ENCODE assay signal across 8 cellular contexts in the genomic region with DNA sequence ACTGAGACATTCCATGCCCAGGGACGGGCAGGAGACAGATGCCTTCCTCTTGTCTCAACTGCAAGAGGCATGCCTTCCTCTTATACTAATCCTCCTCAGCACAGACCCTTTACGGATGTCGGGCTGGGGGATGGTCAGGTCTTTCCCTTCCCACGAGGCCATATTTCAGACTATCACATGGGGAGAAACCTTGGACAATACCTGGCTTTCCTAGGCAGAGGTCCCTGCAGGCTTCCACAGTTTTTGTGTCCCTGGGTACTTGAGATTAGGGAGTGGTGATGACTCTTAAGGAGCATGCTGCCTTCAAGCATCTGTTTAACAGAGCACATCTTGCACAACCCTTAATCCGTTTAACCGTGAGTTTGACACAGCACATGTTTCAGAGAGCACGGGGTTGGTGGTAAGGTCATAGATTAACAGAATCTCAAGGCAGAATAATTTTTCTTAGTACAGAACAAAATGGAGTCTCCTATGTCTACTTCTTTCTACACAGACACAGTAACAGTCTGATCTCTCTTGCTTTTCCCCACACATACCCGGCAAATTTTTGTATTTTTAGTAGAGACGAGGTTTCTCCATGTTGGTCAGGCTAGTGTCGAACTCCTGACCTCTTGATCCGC. TPM values are rescaled to one million over a fixed set of nuclear protein-coding genes. Genes with fewer than 3 reads are reported as not detected.
DNase-seq lines count a peak whose midpoint lies in the region; ATAC-seq, FAIRE-seq and TF ChIP-seq lines count a peak whose summit lies in the region.
"Not testable (repeated sequence)": the region's sequence is repeated elsewhere in the genome, so short reads cannot be mapped to it uniquely, and the experiment has no call there.

No MANE protein-coding gene starts in this region.

- H3K9me2 ChIP-seq in GM23338 (ENCODE audit: insufficient read depth); SK-N-SH; hepatocyte (replicated peaks; ENCODE audit: insufficient read depth): not testable (repeated sequence)

- H4K20me1 ChIP-seq in GM23338 (replicated peaks; ENCODE audit: insufficient read depth) = not testable (repeated sequence)
- peaks cover 59% of the 10 kb centered on the region for H4K20me1 ChIP-seq in SK-N-SH (ENCODE audit: insufficient read depth)
- H4K20me1 ChIP-seq in hepatocyte (ENCODE audit: insufficient read depth, poor library complexity, severe bottlenecking) = peaks cover 45% of the 10 kb centered on the region

- not testable (repeated sequence) for H3K9me3 ChIP-seq in SK-N-SH; hepatocyte (ENCODE audit: low read depth); trophoblast cell (ENCODE audit: insufficient read depth, low read depth, low read length)

- H3K4me1 Mint-ChIP-seq in GM23338 = peaks cover 31% of the 10 kb centered on the region
- peaks cover 52% of the 10 kb centered on the region for H3K4me1 Mint-ChIP-seq in activated T-cell treated with anti-CD3 and anti-CD28 coated beads, Interleukin-2, amount 50 U/mL, for 24 hours (ENCODE audit: low read depth)

- not testable (repeated sequence) for H2BK120ac ChIP-seq in trophoblast cell (ENCODE audit: insufficient read depth, low read length, poor library complexity)

- H3K27me3 ChIP-seq in GM23338 (ENCODE audit: insufficient read depth); SK-N-SH (ENCODE audit: insufficient read depth); bronchial epithelial cell (ENCODE audit: control insufficient read depth, insufficient read depth, low read length); hepatocyte; trophoblast cell (ENCODE audit: insufficient read depth, low read length): not testable (repeated sequence)

- H2BK12ac ChIP-seq in trophoblast cell (ENCODE audit: low read length) = not testable (repeated sequence)

- H3K36me3 ChIP-seq in GM23338 (ENCODE audit: insufficient read depth); SK-N-SH (replicated peaks in 1 of 2; ENCODE audit: control insufficient read depth in 1 of 2, insufficient read depth in 2 of 2, low read length in 1 of 2); bronchial epithelial cell (ENCODE audit: control insufficient read depth, insufficient read depth, low read length); hepatocyte (replicated peaks; ENCODE audit: insufficient read depth, low read depth); trophoblast cell (ENCODE audit: control insufficient read depth in 1 of 2, insufficient read depth in 2 of 2, low read length in 2 of 2): not testable (repeated sequence)

- H3K4me1 ChIP-seq in GM23338 (ENCODE audit: insufficient read depth); trophoblast cell (ENCODE audit: control insufficient read depth in 1 of 2, insufficient read depth in 2 of 2, low read length in 2 of 2): not testable (repeated sequence)
- H3K4me1 ChIP-seq in SK-N-SH (ENCODE audit: control insufficient read depth in 1 of 2, insufficient read depth in 2 of 2, low read depth in 1 of 2, low read length in 1 of 2) = peaks cover 19 to 29% of the 10 kb centered on the region in 2 experiments; a peak in 3 of 4 replicates
- peaks cover 30% of the 10 kb centered on the region for H3K4me1 ChIP-seq in hepatocyte (ENCODE audit: insufficient read depth)

- not testable (repeated sequence) for H3K9ac ChIP-seq in SK-N-SH; trophoblast cell (ENCODE audit: low read length)

- H3K36me3 Mint-ChIP-seq in GM23338 (ENCODE audit: low read depth) = not testable (repeated sequence)
- H3K36me3 Mint-ChIP-seq in activated T-cell treated with anti-CD3 and anti-CD28 coated beads, Interleukin-2, amount 50 U/mL, for 24 hours (ENCODE audit: low read depth) = peaks cover 30% of the 10 kb centered on the region

- POLR2A ChIA-PET in SK-N-SH (lab: Yijun Ruan, JAX) = not testable (repeated sequence)

- not testable (repeated sequence) for H2AFZ ChIP-seq in GM23338; SK-N-SH (ENCODE audit: low read depth); hepatocyte; trophoblast cell (ENCODE audit: insufficient read depth, low read length, poor library complexity)

- TF ChIP-seq CTCF in GM23338 (conservative IDR thresholded peaks at IDR 0.05; ENCODE audit: low read depth in 2 of 2); SK-N-SH (IDR thresholded peaks at IDR 0.05); bronchial epithelial cell (IDR thresholded peaks at IDR 0.05; ENCODE audit: insufficient read depth, low read length, severe bottlenecking); hepatocyte (IDR thresholded peaks at IDR 0.05; ENCODE audit: poor library complexity): not testable (repeated sequence)

- H2AK5ac ChIP-seq in trophoblast cell (ENCODE audit: low read length) = not testable (repeated sequence)

- H4K8ac ChIP-seq in trophoblast cell (ENCODE audit: low read depth, low read length) = not testable (repeated sequence)

- not testable (repeated sequence) for ATAC-seq in GM23338

- not testable (repeated sequence) for H3K4me3 ChIP-seq in GM23338; SK-N-SH (ENCODE audit: low read depth in 2 of 2, low read length in 1 of 2); bronchial epithelial cell (ENCODE audit: low read depth, low read length); hepatocyte; trophoblast cell (ENCODE audit: low read depth, low read length)

- H3K23ac ChIP-seq in trophoblast cell (ENCODE audit: low read length) = not testable (repeated sequence)

- not testable (repeated sequence) for H3K9me3 Mint-ChIP-seq in GM23338; activated T-cell treated with anti-CD3 and anti-CD28 coated beads, Interleukin-2, amount 50 U/mL, for 24 hours

- not testable (repeated sequence) for H3K14ac ChIP-seq in trophoblast cell (ENCODE audit: low read length)

- H3K4ac ChIP-seq in trophoblast cell (ENCODE audit: low read depth, low read length) = peak overlapping the region; percentile 69

- FAIRE-seq in bronchial epithelial cell (lab: Jason Lieb, UNC) = peak; percentile 62

- CTCF ChIA-PET in SK-N-SH (lab: Yijun Ruan, JAX) = interaction anchor here (1.4 kb wide), 1 partner anchor 278 kb away, joined by 3 read pairs; no protein-coding TSS in a partner anchor

- not testable (repeated sequence) for H3K18ac ChIP-seq in trophoblast cell (ENCODE audit: low read length)

- H3K79me2 ChIP-seq in GM23338 (replicated peaks; ENCODE audit: insufficient read depth) (peaks cover 61% of the 10 kb centered on the region), SK-N-SH (ENCODE audit: insufficient read depth) (peaks cover 68% of the 10 kb centered on the region), hepatocyte (peaks cover 58% of the 10 kb centered on the region)
- not testable (repeated sequence) for H3K79me2 ChIP-seq in trophoblast cell (ENCODE audit: control insufficient read depth, insufficient read depth, low read length, poor library complexity)

- H3K27ac ChIP-seq in GM23338 (ENCODE audit: low read depth); SK-N-SH (ENCODE audit: low read depth in 2 of 2, low read length in 1 of 2); trophoblast cell (ENCODE audit: low read depth, low read length): not testable (repeated sequence)
- peak overlapping the region; percentile 49 for H3K27ac ChIP-seq in hepatocyte

- not testable (repeated sequence) for H3K4me3 Mint-ChIP-seq in GM23338
- H3K4me3 Mint-ChIP-seq in activated T-cell treated with anti-CD3 and anti-CD28 coated beads, Interleukin-2, amount 50 U/mL, for 24 hours = peak overlapping the region; percentile 93

- H4K91ac ChIP-seq in trophoblast cell (ENCODE audit: low read depth, low read length) = not testable (repeated sequence)

- not testable (repeated sequence) for H3K4me2 ChIP-seq in GM23338; trophoblast cell (ENCODE audit: low read length)
- 0 out of 2 replicates have a peak overlapping the region, but pooled peaks have one; percentile 26 for H3K4me2 ChIP-seq in SK-N-SH
- H3K4me2 ChIP-seq in hepatocyte = peak overlapping the region; percentile 77

- not testable (repeated sequence) for H3K79me1 ChIP-seq in trophoblast cell (ENCODE audit: low read length)

- not testable (repeated sequence) for H3K27me3 Mint-ChIP-seq in GM23338 (ENCODE audit: insufficient read depth, low read depth, poor library complexity); activated T-cell treated with anti-CD3 and anti-CD28 coated beads, Interleukin-2, amount 50 U/mL, for 24 hours

- 71% methylated on average over 11 of the region's 11 CpGs for WGBS in SK-N-SH (ENCODE audit: low lambda C conversion rate)
- 57% methylated on average over 11 of the region's 11 CpGs for whole genome bisulfite sequencing in hepatocyte (ENCODE audit: low lambda C conversion rate, missing lambda C conversion rate)
- WGBS in trophoblast cell (ENCODE audit: extremely low coverage, insufficient coverage, insufficient read length) = no CpG with 5 or more reads among the region's 11 CpGs

- not testable (repeated sequence) for TF ChIP-seq RAD21 in SK-N-SH (IDR thresholded peaks at IDR 0.05; ENCODE audit: low read length)

- not testable (repeated sequence) for H4K12ac ChIP-seq in trophoblast cell (ENCODE audit: low read depth, low read length)

- DNase-seq in AML-193 (lab: John Stamatoyannopoulos, UW) (peak; percentile 36 to 48), NCI-H524 (lab: John Stamatoyannopoulos, UW) (peak; percentile 86 to 91), bronchial epithelial cell (ENCODE audit: low read depth) (peak; percentile 20), hepatocyte (ENCODE audit: low spot score) (peak; percentile 13), trophoblast cell (peak in 1 of 2 donors; percentile 17)
- DNase-seq in GM23338 (ENCODE audit: low spot score); SK-N-SH; activated T-cell treated with anti-CD3 and anti-CD28 coated beads, Interleukin-2, amount 50 U/mL, for 24 hours: not testable (repeated sequence)

- not testable (repeated sequence) for H3F3A ChIP-seq in GM23338 (replicated peaks; ENCODE audit: low read depth)
- peaks cover 30% of the 10 kb centered on the region for H3F3A ChIP-seq in SK-N-SH (replicated peaks; ENCODE audit: insufficient read depth)

- not testable (repeated sequence) for H2BK5ac ChIP-seq in trophoblast cell (ENCODE audit: low read depth, low read length, poor library complexity)

- not testable (repeated sequence) for TF ChIP-seq EP300 in SK-N-SH (IDR thresholded peaks at IDR 0.05; ENCODE audit: borderline replicate concordance in 1 of 2, low read depth in 1 of 2, low read length in 1 of 2)

- H3K27ac Mint-ChIP-seq in GM23338 = peak overlapping the region; percentile 70; the same call in 1 of the 2 replicates
- not testable (repeated sequence) for H3K27ac Mint-ChIP-seq in activated T-cell treated with anti-CD3 and anti-CD28 coated beads, Interleukin-2, amount 50 U/mL, for 24 hours

RNA-seq across cellular contexts. Expression of a gene that starts 2.2 kb away (rescaled TPM):
- total RNA-seq in GM23338 (2014; rRNA removed; shearing (Covaris generic)) = 53.1 and 56.5 TPM in 2 replicates
- polyA plus RNA-seq in GM23338 (2016; fragmentation: Nextera tagmentation; extraction: Ambion mirVana) (62.0 and 87.9 TPM in 2 replicates), SK-N-SH (2012; rRNA removed) (70.3 and 108 TPM in 2 replicates), hepatocyte (83.5 and 104 TPM in 2 replicates)
- polyA plus RNA-seq in SK-N-SH (2012; cell fraction: cytosol; rRNA removed) = 111 and 125 TPM in 2 replicates
- polyA plus RNA-seq in SK-N-SH (2012; cell fraction: nucleus; rRNA removed) = 48.3 and 80.9 TPM in 2 replicates
- total RNA-seq in bronchial epithelial cell (92.1 and 150 TPM in 2 replicates), hepatocyte (110 and 122 TPM in 2 replicates)
- polyA plus RNA-seq in trophoblast cell (2013) = 116 and 117 TPM in 2 replicates
